ENCODE assay signal across 14 cellular contexts in genomic region chr2:128753321-128753720, GRCh38.
A peak's percentile ranks its signal among the peaks of the same experiment; 100 is the strongest.
DNase-seq lines count a peak whose midpoint lies in the region; ATAC-seq lines count a peak whose summit lies in the region.
"Had no signal": no experiment of that assay in that cellular context is flagged by ENCODE, and none has a peak within 500 bp of the region (broad histone marks: within the 10 kb centered on the region; RNA-seq: fewer than 3 reads in every experiment).

No MANE protein-coding gene starts in this region.

- CTCF ChIA-PET in activated CD4-positive, alpha-beta memory T cell treated with anti-CD3 and anti-CD28 coated beads, Interleukin-2, amount 10 ng/mL, durations not matched to agents 7 days and 5 days (lab: Charles Lee): interaction anchor here (1.4 kb wide), 1 partner anchor 17 kb away, joined by 3 read pairs; no protein-coding TSS in a partner anchor

- peak overlapping the region in 3 of 10 experiments; percentile 4 to 13 (median 9); a peak in 2 of 20 replicates for H3K4me3 ChIP-seq in BLaER1 treated with 17β-estradiol and CSF1 and Interleukin-3, amounts not matched to agents 10 nM and 100 nM
- H3K4me3 ChIP-seq in neuron (ENCODE audit: low read length): no peak overlapping the region
- H3K4me3 ChIP-seq: SJCRH30 had no signal

- H3K27me3 ChIP-seq in BLaER1 treated with 17β-estradiol and CSF1 and Interleukin-3, amounts not matched to agents 10 nM and 100 nM: no peaks in the 10 kb centered on the region
- no peaks in the 10 kb centered on the region for H3K27me3 ChIP-seq in neuron (ENCODE audit: insufficient read depth, low read length)
- H3K27me3 ChIP-seq: BE2C, SJCRH30 had no signal

- H3K4me1 ChIP-seq in BLaER1 treated with 17β-estradiol and CSF1 and Interleukin-3, amounts not matched to agents 10 nM and 100 nM: peaks cover 46 to 72% (median 67%) of the 10 kb centered on the region in 10 experiments
- peaks cover 9% of the 10 kb centered on the region for H3K4me1 ChIP-seq in neuron (ENCODE audit: insufficient read depth, low read length)
- H3K4me1 ChIP-seq: BE2C had no signal

- peaks cover 4% of the 10 kb centered on the region for H3K27me3 Mint-ChIP-seq in activated CD4-positive, alpha-beta memory T cell treated with anti-CD3 and anti-CD28 coated beads, Interleukin-2, amount 10 ng/mL, durations not matched to agents 7 days and 5 days

- DNase-seq in ecto neural progenitor cell (ENCODE audit: low spot score): peak; percentile 14
- DNase-seq in activated CD4-positive, alpha-beta memory T cell treated with anti-CD3 and anti-CD28 coated beads, Interleukin-2, amount 10 ng/mL, durations not matched to agents 7 days and 5 days: no peak
- no peak for DNase-seq in stimulated activated CD4-positive, alpha-beta T cell treated with anti-CD3 and anti-CD28 coated beads, Interleukin-4, amount 100 ng/mL, for 4 hours
- DNase-seq: BE2C; CD8-positive, alpha-beta memory T cell; H7; NCI-H1417 treated with DMSO at 0.1 percent for 48 hours; NCI-H2029 treated with DMSO at 0.1 percent for 48 hours; NCI-H524; SJCRH30 had no signal

- H3K36me3 ChIP-seq in BLaER1 treated with 17β-estradiol and CSF1 and Interleukin-3, amounts not matched to agents 10 nM and 100 nM: no peaks in the 10 kb centered on the region
- no peaks in the 10 kb centered on the region for H3K36me3 ChIP-seq in KOPT-K1 (ENCODE audit: insufficient read depth, low read length)
- no peaks in the 10 kb centered on the region for H3K36me3 ChIP-seq in neuron (ENCODE audit: insufficient read depth, low read length)
- H3K36me3 ChIP-seq: BE2C, SJCRH30 had no signal

- H4K20me1 ChIP-seq in BLaER1 treated with 17β-estradiol and CSF1 and Interleukin-3, amounts not matched to agents 10 nM and 100 nM: no peaks in the 10 kb centered on the region

- no peaks in the 10 kb centered on the region for H3K9me3 ChIP-seq in BLaER1 treated with 17β-estradiol and CSF1 and Interleukin-3, amounts not matched to agents 10 nM and 100 nM (replicated peaks in 1 of 11)
- H3K9me3 ChIP-seq in KOPT-K1 (ENCODE audit: insufficient read depth, low read length, poor library complexity, severe bottlenecking): peaks cover 4% of the 10 kb centered on the region
- peaks cover 2% of the 10 kb centered on the region for H3K9me3 ChIP-seq in neuron (ENCODE audit: low read length)
- H3K9me3 ChIP-seq: BE2C, SJCRH30 had no signal

- peak overlapping the region; percentile 77 to 96 (median 87) for H3K4me2 ChIP-seq in BLaER1 treated with 17β-estradiol and CSF1 and Interleukin-3, amounts not matched to agents 10 nM and 100 nM

- peak overlapping the region in 9 of 11 experiments; percentile 61 to 87 (median 82); a peak in 18 of 22 replicates for H3K27ac ChIP-seq in BLaER1 treated with 17β-estradiol and CSF1 and Interleukin-3, amounts not matched to agents 10 nM and 100 nM
- peak overlapping the region; percentile 82 for H3K27ac ChIP-seq in KOPT-K1 (ENCODE audit: low read depth, low read length, poor library complexity, severe bottlenecking)
- H3K27ac ChIP-seq: SJCRH30 had no signal

- H3K9me3 Mint-ChIP-seq in activated CD4-positive, alpha-beta memory T cell treated with anti-CD3 and anti-CD28 coated beads, Interleukin-2, amount 10 ng/mL, durations not matched to agents 7 days and 5 days: no peaks in the 10 kb centered on the region

- H3K36me3 Mint-ChIP-seq in activated CD4-positive, alpha-beta memory T cell treated with anti-CD3 and anti-CD28 coated beads, Interleukin-2, amount 10 ng/mL, durations not matched to agents 7 days and 5 days (ENCODE audit: low read depth): no peaks in the 10 kb centered on the region
- H3K36me3 Mint-ChIP-seq: CD8-positive, alpha-beta memory T cell had no signal

- no peak overlapping the region for H3K27ac Mint-ChIP-seq in activated CD4-positive, alpha-beta memory T cell treated with anti-CD3 and anti-CD28 coated beads, Interleukin-2, amount 10 ng/mL, durations not matched to agents 7 days and 5 days

- POLR2A ChIA-PET in activated CD4-positive, alpha-beta memory T cell treated with anti-CD3 and anti-CD28 coated beads, Interleukin-2, amount 10 ng/mL, durations not matched to agents 7 days and 5 days (lab: Charles Lee): no interaction called here

- ATAC-seq in GM21576 (IDR thresholded peaks at IDR 0.05; ENCODE audit: unreplicated experiment): no peak

- H3K4me3 Mint-ChIP-seq in activated CD4-positive, alpha-beta memory T cell treated with anti-CD3 and anti-CD28 coated beads, Interleukin-2, amount 10 ng/mL, durations not matched to agents 7 days and 5 days: no peak overlapping the region
- H3K4me3 Mint-ChIP-seq: CD8-positive, alpha-beta memory T cell had no signal

- H3K4me1 Mint-ChIP-seq in activated CD4-positive, alpha-beta memory T cell treated with anti-CD3 and anti-CD28 coated beads, Interleukin-2, amount 10 ng/mL, durations not matched to agents 7 days and 5 days: peaks cover 6% of the 10 kb centered on the region

- peak overlapping the region in 9 of 11 experiments; percentile 16 to 75 (median 65); a peak in 17 of 22 replicates for H3K9ac ChIP-seq in BLaER1 treated with 17β-estradiol and CSF1 and Interleukin-3, amounts not matched to agents 10 nM and 100 nM

- H2AFZ ChIP-seq in neuron (ENCODE audit: low read depth, low read length): peak overlapping the region; percentile 63
